8 cellular contexts compared by ENCODE assay signal in genomic region chr2:28895189-28895893, GRCh38. TPM values are rescaled to one million over a fixed set of nuclear protein-coding genes. Genes with fewer than 3 reads are reported as not detected.
DNase-seq lines count a peak whose midpoint lies in the region; ATAC-seq and TF ChIP-seq lines count a peak whose summit lies in the region.

No MANE protein-coding gene starts in this region.

- no peaks in the 10 kb centered on the region for H3K27me3 ChIP-seq in RWPE2 (ENCODE audit: insufficient read depth, poor library complexity, severe bottlenecking)
- H3K27me3 ChIP-seq in rectal smooth muscle tissue (ENCODE audit: control insufficient read depth, insufficient read depth, low read length): no peaks in the 10 kb centered on the region

- H3K9me3 ChIP-seq in RWPE2 (ENCODE audit: severe bottlenecking): no peaks in the 10 kb centered on the region

- H3K4me3 ChIP-seq in RWPE2 (ENCODE audit: severe bottlenecking): peak overlapping the region; percentile 92
- peak overlapping the region; percentile 98 for H3K4me3 ChIP-seq in rectal smooth muscle tissue (ENCODE audit: low read length)

- peaks cover 32% of the 10 kb centered on the region for H3K4me1 ChIP-seq in RWPE2 (ENCODE audit: insufficient read depth, poor library complexity, severe bottlenecking)
- peaks cover 7% of the 10 kb centered on the region for H3K4me1 ChIP-seq in rectal smooth muscle tissue (ENCODE audit: control insufficient read depth, insufficient read depth, low read length)

- H3K27ac ChIP-seq in RWPE2 (ENCODE audit: poor library complexity, severe bottlenecking) (peak overlapping the region; percentile 87), rectal smooth muscle tissue (ENCODE audit: low read depth, low read length) (peak overlapping the region; percentile 74)

- H3K36me3 ChIP-seq in RWPE2 (ENCODE audit: low read depth) (peaks cover 30% of the 10 kb centered on the region), rectal smooth muscle tissue (ENCODE audit: control insufficient read depth, insufficient read depth, low read length) (no peaks in the 10 kb centered on the region)

- no peak for TF ChIP-seq CTCF in RWPE2 (IDR thresholded peaks at IDR 0.05; ENCODE audit: poor library complexity, severe bottlenecking)

- ATAC-seq in HG03108 (IDR thresholded peaks at IDR 0.05; ENCODE audit: unreplicated experiment): peak; percentile 8
- peak; percentile 51 for ATAC-seq in RWPE2 (ENCODE audit: low read depth)
- peak; percentile 5 to 17 for ATAC-seq in left cardiac atrium

- DNase-seq in NCI-H345 (lab: John Stamatoyannopoulos, UW) (peak; percentile 17), NCI-H345 treated with DMSO at 0.1 percent for 48 hours (lab: John Stamatoyannopoulos, UW; ENCODE audit: unreplicated experiment) (no peak), RWPE2 (ENCODE audit: low spot score) (no peak), left cardiac atrium (peak; percentile 49), cerebellum (ENCODE audit: low spot score) (no peak)
- DNase-seq in activated naive CD8-positive, alpha-beta T cell treated with anti-CD3 and anti-CD28 coated beads, Interleukin-2, amount 50 U/mL, for 16 hours (ENCODE audit: low read depth, low spot score): peak; percentile 29

- intact Hi-C loops in left cardiac atrium (cut with DNase I): no loop called here

- peak overlapping the region; percentile 90 for H3K9ac ChIP-seq in rectal smooth muscle tissue (ENCODE audit: low read length)

RNA-seq across cellular contexts. Expression of gene WDR43, which starts 0.9 kb away (rescaled TPM):
- total RNA-seq in left cardiac atrium (10 to 100 TPM; 17.9 to 43.4 TPM), cerebellum (37.2 TPM)

RNA-seq across cellular contexts. Expression of gene TRMT61B, which starts 25.2 kb away (rescaled TPM):
- 10 to 100 TPM; 14.3 to 16.0 TPM for total RNA-seq in left cardiac atrium
- 22.6 TPM for total RNA-seq in cerebellum

Comparison
In these comparisons a context has a peak if more than half of its experiments do, and no peak if none do; other contexts are left out.
1. DNase-seq: peak in NCI-H345 (single experiment), activated naive CD8-positive, alpha-beta T cell treated with anti-CD3 and anti-CD28 coated beads, Interleukin-2, amount 50 U/mL, for 16 hours (single experiment) and left cardiac atrium (single experiment); none in NCI-H345 treated with DMSO at 0.1 percent for 48 hours (single experiment), RWPE2 (single experiment) and cerebellum (single experiment).
2. Peak in every context shown above with its lines, with median percentiles within 50 percentile points of each other: ATAC-seq.